ENCODE assay signal across 14 cellular contexts in the genomic region with DNA sequence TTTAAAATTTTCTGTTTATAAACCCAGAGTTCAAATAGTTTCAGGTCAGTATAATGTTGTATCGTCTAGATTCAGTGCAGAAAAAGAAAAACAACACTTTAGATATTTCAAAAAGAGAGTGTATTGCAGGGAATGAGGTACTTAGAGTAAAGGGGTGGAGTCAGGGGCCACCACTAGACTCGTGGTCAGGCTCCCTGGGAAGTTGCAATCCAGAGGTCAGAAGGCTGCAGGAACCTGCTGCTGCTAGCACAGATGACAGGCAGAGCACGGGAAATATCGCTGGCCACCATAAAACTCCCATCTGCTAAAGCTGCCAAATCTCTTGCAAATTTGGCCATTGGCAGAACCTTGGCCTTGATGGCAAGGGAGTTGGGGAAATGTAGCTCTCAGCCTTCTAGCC.
"Had no signal": no experiment of that assay in that cellular context is flagged by ENCODE, and none has a peak within 500 bp of the region (broad histone marks: within the 10 kb centered on the region; RNA-seq: fewer than 3 reads in every experiment).

No MANE protein-coding gene starts in this region.

- ATAC-seq: esophagus mucosa; left lobe of liver; stimulated activated memory B cell treated with anti-CD40 and anti-IgM and Interleukin-4, amounts not matched to agents 10 μg/mL and 1 μg/mL and 100 μg/mL, for 72 hours had no signal

- H3K36me3 Mint-ChIP-seq: activated naive CD4-positive, alpha-beta T cell treated with anti-CD3 and anti-CD28 coated beads, Interleukin-2, amount 10 ng/mL, durations not matched to agents 7 days and 5 days; naive B cell; stimulated activated memory B cell treated with anti-CD40 and anti-IgM and Interleukin-4, amounts not matched to agents 10 μg/mL and 1 μg/mL and 100 μg/mL, for 72 hours had no signal

- H3K4me3 Mint-ChIP-seq: activated naive CD4-positive, alpha-beta T cell treated with anti-CD3 and anti-CD28 coated beads, Interleukin-2, amount 10 ng/mL, durations not matched to agents 7 days and 5 days; naive B cell; stimulated activated memory B cell treated with anti-CD40 and anti-IgM and Interleukin-4, amounts not matched to agents 10 μg/mL and 1 μg/mL and 100 μg/mL, for 72 hours; T-helper 2 cell treated with Interferon-gamma antibody and Interleukin-4, amounts not matched to agents 5 μg/mL and 100 μg/mL, for 36 hours had no signal

- H2AFZ ChIP-seq: parathyroid adenoma had no signal

- H3K79me2 ChIP-seq: parathyroid adenoma had no signal

- H3K27ac ChIP-seq: parathyroid adenoma, thyroid gland had no signal

- FAIRE-seq: astrocyte, islet of Langerhans had no signal

- H3K27ac Mint-ChIP-seq: activated naive CD4-positive, alpha-beta T cell treated with anti-CD3 and anti-CD28 coated beads, Interleukin-2, amount 10 ng/mL, durations not matched to agents 7 days and 5 days; activated T-helper 2 cell treated with anti-CD3 and anti-CD28 coated beads, Interferon-gamma antibody, Interleukin-2, Interleukin-4, amounts not matched to agents 10 μg/mL and 5 μg/mL and 100 μg/mL, durations not matched to agents 14 hours and 24 hours and 36 hours; naive B cell; stimulated activated memory B cell treated with anti-CD40 and anti-IgM and Interleukin-4, amounts not matched to agents 10 μg/mL and 1 μg/mL and 100 μg/mL, for 72 hours; T-helper 2 cell treated with Interferon-gamma antibody and Interleukin-4, amounts not matched to agents 5 μg/mL and 100 μg/mL, for 36 hours had no signal

- H3K9me3 Mint-ChIP-seq: activated naive CD4-positive, alpha-beta T cell treated with anti-CD3 and anti-CD28 coated beads, Interleukin-2, amount 10 ng/mL, durations not matched to agents 7 days and 5 days; activated T-helper 2 cell treated with anti-CD3 and anti-CD28 coated beads, Interferon-gamma antibody, Interleukin-2, Interleukin-4, amounts not matched to agents 10 μg/mL and 5 μg/mL and 100 μg/mL, durations not matched to agents 14 hours and 24 hours and 36 hours; T-helper 2 cell treated with Interferon-gamma antibody and Interleukin-4, amounts not matched to agents 5 μg/mL and 100 μg/mL, for 36 hours had no signal

- H3K36me3 ChIP-seq: thyroid gland had no signal

- H3K4me1 Mint-ChIP-seq: activated naive CD4-positive, alpha-beta T cell treated with anti-CD3 and anti-CD28 coated beads, Interleukin-2, amount 10 ng/mL, durations not matched to agents 7 days and 5 days; naive B cell; stimulated activated memory B cell treated with anti-CD40 and anti-IgM and Interleukin-4, amounts not matched to agents 10 μg/mL and 1 μg/mL and 100 μg/mL, for 72 hours had no signal

- H3K9me3 ChIP-seq: thyroid gland had no signal

- H3K9ac ChIP-seq: parathyroid adenoma had no signal

- H3K4me1 ChIP-seq: parathyroid adenoma, thyroid gland had no signal

- H3K4me3 ChIP-seq: thyroid gland had no signal

- DNase-seq: activated CD4-positive, CD25-positive, alpha-beta regulatory T cell treated with anti-CD3 and anti-CD28 coated beads, Interleukin-2, amount 50 U/mL, for 72 hours; activated naive CD4-positive, alpha-beta T cell treated with anti-CD3 and anti-CD28 coated beads, Interleukin-2, amount 10 ng/mL, durations not matched to agents 7 days and 5 days; naive B cell; retina; stimulated activated CD4-positive, alpha-beta T cell treated with anti-CD3 and anti-CD28 coated beads, Interleukin-2, amount 100 ng/mL, for 48 hours; thyroid gland had no signal

- H3K27me3 ChIP-seq: thyroid gland had no signal
